ENCODE assay signal across 8 cellular contexts in the genomic region with DNA sequence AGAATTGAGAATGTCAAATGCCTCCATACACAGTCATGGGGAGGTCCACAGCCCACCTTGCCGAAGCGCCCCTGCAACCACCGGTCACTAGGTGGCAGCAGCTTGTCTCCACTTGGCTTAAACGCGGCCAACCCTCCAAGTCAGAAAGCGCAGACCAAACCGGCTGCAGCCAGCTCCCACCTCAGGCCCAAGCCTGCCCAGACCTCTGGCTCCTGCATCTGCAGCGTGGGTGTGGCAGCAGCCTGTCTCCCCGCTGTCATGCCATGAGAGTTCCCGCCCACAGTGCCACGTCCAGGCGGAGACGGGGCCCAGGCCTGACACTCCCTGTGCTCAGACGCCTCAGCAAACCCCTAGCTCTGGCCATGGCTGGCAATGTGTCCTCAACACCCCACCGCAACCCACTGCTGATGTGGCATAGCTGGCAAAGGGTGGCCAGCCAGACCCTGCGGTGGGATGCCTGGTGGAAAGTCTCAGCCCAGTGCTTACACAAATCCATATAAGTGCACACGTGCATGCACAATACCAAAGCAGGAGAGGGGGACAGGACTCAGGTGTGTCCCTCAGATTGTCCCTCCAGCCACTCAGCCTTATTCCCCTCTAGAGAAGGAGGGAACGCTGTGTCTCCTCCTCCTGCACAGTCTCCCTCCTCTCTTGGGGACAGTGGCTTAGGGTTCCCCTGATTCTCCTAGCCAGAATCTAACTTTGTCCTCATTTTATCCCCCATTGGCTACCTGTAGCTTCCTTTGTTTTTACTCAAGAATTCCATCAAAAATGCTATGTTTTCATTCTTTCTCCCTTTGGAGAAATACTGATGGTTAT. TPM values are rescaled to one million over a fixed set of nuclear protein-coding genes. Genes with fewer than 3 reads are reported as not detected.
DNase-seq lines count a peak whose midpoint lies in the region; ATAC-seq and TF ChIP-seq lines count a peak whose summit lies in the region.

No MANE protein-coding gene starts in this region.

- H3K27ac Mint-ChIP-seq in neural progenitor cell: no peak overlapping the region

- H3K9ac ChIP-seq in neural progenitor cell: no peak overlapping the region

- TF ChIP-seq CTCF in GM12872 (IDR thresholded peaks at IDR 0.05; ENCODE audit: insufficient read depth, low read depth, low read length) (peak; percentile 96), neural progenitor cell (IDR thresholded peaks at IDR 0.05) (peak; percentile 86)

- H3K4me2 ChIP-seq in neural progenitor cell: no peak overlapping the region

- no peak for ATAC-seq in HG02852 (IDR thresholded peaks at IDR 0.05; ENCODE audit: unreplicated experiment)

- H4K20me1 ChIP-seq in neural progenitor cell (ENCODE audit: low read depth): no peaks in the 10 kb centered on the region

- H3K27ac ChIP-seq in neural progenitor cell: no peak overlapping the region

- no peak overlapping the region for H3K4me3 ChIP-seq in neural progenitor cell

- H3K9me3 Mint-ChIP-seq in neural progenitor cell: no peaks in the 10 kb centered on the region

- H3K4me1 ChIP-seq in neural progenitor cell: peaks cover 8% of the 10 kb centered on the region

- H2AFZ ChIP-seq in neural progenitor cell (replicated peaks): peak overlapping the region; percentile 65

- H3K27me3 Mint-ChIP-seq in neural progenitor cell (ENCODE audit: insufficient read depth, low read depth): peaks cover 16% of the 10 kb centered on the region

- H3K4me1 Mint-ChIP-seq in neural progenitor cell: peaks cover 36% of the 10 kb centered on the region

- H3K36me3 ChIP-seq in neural progenitor cell: no peaks in the 10 kb centered on the region

- H3K9me3 ChIP-seq in neural progenitor cell (ENCODE audit: low read depth): no peaks in the 10 kb centered on the region

- no peaks in the 10 kb centered on the region for H3K79me2 ChIP-seq in neural progenitor cell (ENCODE audit: low read depth)

- DNase-seq in M059J (ENCODE audit: low read depth): peak; percentile 86
- peak; percentile 86 for DNase-seq in RPMI7951 (ENCODE audit: low read depth)
- DNase-seq in activated T-helper 9 cell treated with anti-CD3 and anti-CD28 coated beads, Interleukin-2, amount 50 U/mL, for 16 hours (ENCODE audit: low read depth): peak; percentile 56
- DNase-seq in fibroblast of the conjunctiva (ENCODE audit: low read depth): peak; percentile 91
- DNase-seq in neural progenitor cell (ENCODE audit: low spot score): peak; percentile 95
- DNase-seq in superior temporal gyrus (ENCODE audit: extremely low spot score): peak; percentile 80

- H3K4me3 Mint-ChIP-seq in neural progenitor cell: peak overlapping the region; percentile 87

- H3K27me3 ChIP-seq in neural progenitor cell: peaks cover 27% of the 10 kb centered on the region

- H3F3A ChIP-seq in neural progenitor cell (ENCODE audit: low read depth): peaks cover 24% of the 10 kb centered on the region

- H3K36me3 Mint-ChIP-seq in neural progenitor cell: no peaks in the 10 kb centered on the region

RNA-seq across cellular contexts. Expression of gene COPZ2, which starts 10.9 kb away (rescaled TPM):
- total RNA-seq in M059J (2014; rRNA removed; shearing (Covaris generic)): 27.3 and 40.7 TPM in 2 replicates
- 40.3 and 41.7 TPM in 2 replicates for total RNA-seq in RPMI7951 (2014; rRNA removed; shearing (Covaris generic))
- total RNA-seq in neural progenitor cell (ENCODE audit: low replicate concordance): 0.30 and 0.74 TPM in 2 replicates

RNA-seq across cellular contexts. Expression of gene NFE2L1, which starts 21.4 kb away (rescaled TPM):
- 44.3 and 68.7 TPM in 2 replicates for total RNA-seq in M059J (2014; rRNA removed; shearing (Covaris generic))
- total RNA-seq in RPMI7951 (2014; rRNA removed; shearing (Covaris generic)): 28.4 and 35.2 TPM in 2 replicates
- total RNA-seq in neural progenitor cell (ENCODE audit: low replicate concordance): 73.4 and 104 TPM in 2 replicates

RNA-seq across cellular contexts. Expression of gene CDK5RAP3, which starts 55.8 kb away (rescaled TPM):
- total RNA-seq in M059J (2014; rRNA removed; shearing (Covaris generic)): 60.4 and 69.5 TPM in 2 replicates
- total RNA-seq in RPMI7951 (2014; rRNA removed; shearing (Covaris generic)): 41.6 and 44.0 TPM in 2 replicates
- total RNA-seq in neural progenitor cell (ENCODE audit: low replicate concordance): 104 and 168 TPM in 2 replicates

Comparison
In these comparisons a context has a peak if more than half of its experiments do, and no peak if none do; other contexts are left out.
1. RNA of gene COPZ2, which starts 10.9 kb away (total RNA-seq): 40.3 to 41.7 TPM in RPMI7951 and 27.3 to 40.7 TPM in M059J; 0.30 to 0.74 TPM in neural progenitor cell; every median in the first group is over 10 times any median in the second.
2. Peak in every context shown above with its lines, with median percentiles within 50 percentile points of each other: DNase-seq.